Comparison of ENCODE assay signal across 14 cellular contexts in the genomic region with DNA sequence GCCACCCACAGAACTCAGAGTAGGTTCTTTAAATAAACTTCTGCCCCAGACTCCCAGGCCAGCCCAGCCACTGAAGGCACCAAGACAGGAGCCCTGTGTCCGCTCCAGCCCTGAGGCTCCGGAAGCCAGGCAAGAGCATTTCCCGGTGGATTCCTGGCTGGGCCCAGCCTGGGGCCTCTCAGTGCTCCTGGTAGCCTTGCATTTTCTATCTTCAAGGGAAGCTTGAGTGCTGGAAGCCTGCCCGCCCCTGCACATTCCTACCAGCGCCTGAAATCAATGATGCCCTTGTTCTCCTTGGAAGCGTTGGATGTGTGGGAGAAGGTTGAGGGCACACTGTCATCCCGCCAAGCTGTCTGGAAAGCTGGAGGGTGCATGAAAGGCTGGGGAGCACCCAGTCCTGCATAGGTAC.
DNase-seq lines count a peak whose midpoint lies in the region; ATAC-seq and TF ChIP-seq lines count a peak whose summit lies in the region.
"Had no signal": no experiment of that assay in that cellular context is flagged by ENCODE, and none has a peak within 500 bp of the region (broad histone marks: within the 10 kb centered on the region; RNA-seq: fewer than 3 reads in every experiment).

No MANE protein-coding gene starts in this region.

- BruUV-seq in HCT116 (replicated peaks; lab: Mats Ljungman, UMichigan), result no TSS peak

- TF ChIP-seq CTCF in HCT116 (IDR thresholded peaks at IDR 0.05 in 2 of 3, conservative IDR thresholded peaks at IDR 0.05 in 1 of 3; ENCODE audit: borderline replicate concordance in 1 of 3, insufficient read depth in 1 of 3, low read depth in 2 of 3, low read length in 2 of 3), result no peak
- no peak for TF ChIP-seq CTCF in ascending aorta (IDR thresholded peaks at IDR 0.05)

- ATAC-seq in HCT116 (peak; percentile 63), left ventricle myocardium superior (no peak)
- ATAC-seq in stimulated activated memory B cell treated with anti-CD40 and anti-IgM and Interleukin-4, amounts not matched to agents 10 μg/mL and 1 μg/mL and 100 μg/mL, for 72 hours, result no peak

- TF ChIP-seq POLR2A in HCT116 (IDR thresholded peaks at IDR 0.05; ENCODE audit: borderline replicate concordance, extremely low read depth, insufficient read depth, insufficient read length), result no peak

- H2AFZ ChIP-seq in HCT116 (ENCODE audit: low read depth, low read length, poor library complexity, severe bottlenecking), result peak overlapping the region; percentile 98

- H4K20me1 ChIP-seq in HCT116 (ENCODE audit: insufficient read depth), result no peaks in the 10 kb centered on the region
- H4K20me1 ChIP-seq: BLaER1 treated with 17β-estradiol and CSF1 and Interleukin-3, amounts not matched to agents 10 nM and 100 nM had no signal

- H3K4me3 Mint-ChIP-seq in stimulated activated memory B cell treated with anti-CD40 and anti-IgM and Interleukin-4, amounts not matched to agents 10 μg/mL and 1 μg/mL and 100 μg/mL, for 72 hours, result no peak overlapping the region

- peak; percentile 68 for DNase-seq in HCT116 (ENCODE audit: low read depth, low spot score)
- peak; percentile 64 for DNase-seq in amniotic epithelial cell (ENCODE audit: low read depth)
- peak; percentile 99 for DNase-seq in islet precursor cell
- peak; percentile 39 for DNase-seq in retina
- no peak for DNase-seq in ascending aorta (ENCODE audit: low spot score in 2 of 2)
- no peak for DNase-seq in HCEC 1CT
- DNase-seq in left ventricle myocardium superior, result no peak
- DNase-seq: activated CD4-positive, alpha-beta T cell treated with anti-CD3 and anti-CD28 coated beads, Interleukin-2, amount 50 U/mL, for 1 hour; NCI-H1436 treated with DMSO at 0.1 percent for 48 hours; NK-92 treated with Interleukin-12 subunit alpha and Interleukin-12 subunit beta, amount 100 ng/mL, for 24 hours; SW 1271 had no signal

- H3K79me2 ChIP-seq in HCT116 (ENCODE audit: insufficient read depth, low read length), result no peaks in the 10 kb centered on the region

- TF ChIP-seq RAD21 in HCT116 (IDR thresholded peaks at IDR 0.05; ENCODE audit: low read depth), result no peak; the same call in 1 of the 2 replicates

- intact Hi-C loops in HCT116 (cut with micrococcal nuclease), result loop anchor here (2.0 to 10.0 kb wide), 3 partner anchors 209 to 461 kb away; no protein-coding TSS in a partner anchor
- intact Hi-C loops in ascending aorta (cut with DNase I), result loop anchor here (2.0 to 5.0 kb wide), 3 partner anchors 42 to 189 kb away; a partner anchor contains a TSS
- intact Hi-C loops in left ventricle myocardium superior (cut with micrococcal nuclease), result no loop called here

- H3K9me2 ChIP-seq in HCT116 (ENCODE audit: insufficient read depth), result no peaks in the 10 kb centered on the region

- RAD21 ChIA-PET in HCT116 (lab: Charles Lee; ENCODE audit: low non-redundant PET in 1 of 2, low total read pairs in 2 of 2, uncharacterized antibody in 2 of 2, unreplicated experiment in 2 of 2), result interaction anchor here (0.6 to 2.5 kb wide), 3 partner anchors 55 to 60 kb away, joined by 4 to 16 read pairs (median 4); no protein-coding TSS in a partner anchor

- peak overlapping the region; percentile 71 for H3K4me2 ChIP-seq in HCT116 (ENCODE audit: low read length)

- H3K9me3 ChIP-seq in HCT116 (ENCODE audit: control insufficient read depth in 1 of 2, insufficient read depth in 1 of 2, low read depth in 1 of 2, low read length in 2 of 2), result no peaks in the 10 kb centered on the region
- no peaks in the 10 kb centered on the region for H3K9me3 ChIP-seq in ascending aorta
- H3K9me3 ChIP-seq: BLaER1 treated with 17β-estradiol and CSF1 and Interleukin-3, amounts not matched to agents 10 nM and 100 nM; vagina had no signal

- peaks cover 12% of the 10 kb centered on the region for H3K4me1 Mint-ChIP-seq in stimulated activated memory B cell treated with anti-CD40 and anti-IgM and Interleukin-4, amounts not matched to agents 10 μg/mL and 1 μg/mL and 100 μg/mL, for 72 hours

- H3K36me3 ChIP-seq in HCT116 (ENCODE audit: control insufficient read depth in 1 of 2, insufficient read depth in 2 of 2, low read length in 2 of 2) (no peaks in the 10 kb centered on the region), ascending aorta (no peaks in the 10 kb centered on the region)
- H3K36me3 ChIP-seq: BLaER1 treated with 17β-estradiol and CSF1 and Interleukin-3, amounts not matched to agents 10 nM and 100 nM; vagina had no signal

- peaks cover 3% of the 10 kb centered on the region for H3K9me3 Mint-ChIP-seq in stimulated activated memory B cell treated with anti-CD40 and anti-IgM and Interleukin-4, amounts not matched to agents 10 μg/mL and 1 μg/mL and 100 μg/mL, for 72 hours

- H3K27ac Mint-ChIP-seq in stimulated activated memory B cell treated with anti-CD40 and anti-IgM and Interleukin-4, amounts not matched to agents 10 μg/mL and 1 μg/mL and 100 μg/mL, for 72 hours, result no peak overlapping the region

- POLR2A ChIA-PET in HCT116 (lab: Charles Lee), result interaction anchor here (0.9 kb wide), 1 partner anchor 60 kb away, joined by 3 read pairs; no protein-coding TSS in a partner anchor

- H3K27me3 Mint-ChIP-seq in stimulated activated memory B cell treated with anti-CD40 and anti-IgM and Interleukin-4, amounts not matched to agents 10 μg/mL and 1 μg/mL and 100 μg/mL, for 72 hours, result no peaks in the 10 kb centered on the region

- H3K4me3 ChIP-seq in HCT116 (replicated peaks in 1 of 2; ENCODE audit: low read depth in 1 of 2, low read length in 2 of 2) (peak overlapping the region in 1 of 2 experiments; percentile 15; a peak in 1 of 4 replicates), ascending aorta (no peak overlapping the region)
- H3K4me3 ChIP-seq: BLaER1 treated with 17β-estradiol and CSF1 and Interleukin-3, amounts not matched to agents 10 nM and 100 nM; vagina had no signal

- H3K36me3 Mint-ChIP-seq in stimulated activated memory B cell treated with anti-CD40 and anti-IgM and Interleukin-4, amounts not matched to agents 10 μg/mL and 1 μg/mL and 100 μg/mL, for 72 hours, result no peaks in the 10 kb centered on the region

- H3K4me1 ChIP-seq in HCT116 (ENCODE audit: control insufficient read depth in 1 of 2, insufficient read depth in 2 of 2, low read length in 2 of 2) (peaks cover 26 to 47% of the 10 kb centered on the region in 2 experiments), ascending aorta (peaks cover 0 to 13% of the 10 kb centered on the region in 2 donors)

- H3K27ac ChIP-seq in HCT116 (ENCODE audit: low read depth, low read length) (peak overlapping the region; percentile 59), ascending aorta (peak overlapping the region in 1 of 2 donors; percentile 27)
- H3K27ac ChIP-seq: vagina had no signal

- no peaks in the 10 kb centered on the region for H3K27me3 ChIP-seq in HCT116 (ENCODE audit: insufficient read depth, low read length)
- H3K27me3 ChIP-seq in ascending aorta, result no peaks in the 10 kb centered on the region
- H3K27me3 ChIP-seq: BLaER1 treated with 17β-estradiol and CSF1 and Interleukin-3, amounts not matched to agents 10 nM and 100 nM; vagina had no signal

- peak overlapping the region; percentile 42 for H3K9ac ChIP-seq in HCT116 (ENCODE audit: low read length)
- H3K9ac ChIP-seq: BLaER1 treated with 17β-estradiol and CSF1 and Interleukin-3, amounts not matched to agents 10 nM and 100 nM had no signal

- CTCF ChIA-PET in HCT116 (lab: Charles Lee), result interaction anchor here (0.9 to 6.5 kb wide), 10 partner anchors 10 to 691 kb away, joined by 3 to 46 read pairs (median 5); no protein-coding TSS in a partner anchor

TF ChIP-seq in HCT116, 20 proteins besides CTCF, POLR2A, EP300 and RAD21:
- TF ChIP-seq, protein P1, sequence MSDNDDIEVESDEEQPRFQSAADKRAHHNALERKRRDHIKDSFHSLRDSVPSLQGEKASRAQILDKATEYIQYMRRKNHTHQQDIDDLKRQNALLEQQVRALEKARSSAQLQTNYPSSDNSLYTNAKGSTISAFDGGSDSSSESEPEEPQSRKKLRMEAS (IDR thresholded peaks at IDR 0.05), result 0 out of 2 replicates have a peak, but pooled peaks have one; percentile 27
- no peak for TF ChIP-seq EZH2phosphoT487 (IDR thresholded peaks at IDR 0.05; ENCODE audit: borderline replicate concordance)
- TF ChIP-seq, protein P2, sequence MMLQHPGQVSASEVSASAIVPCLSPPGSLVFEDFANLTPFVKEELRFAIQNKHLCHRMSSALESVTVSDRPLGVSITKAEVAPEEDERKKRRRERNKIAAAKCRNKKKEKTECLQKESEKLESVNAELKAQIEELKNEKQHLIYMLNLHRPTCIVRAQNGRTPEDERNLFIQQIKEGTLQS (IDR thresholded peaks at IDR 0.05), result no peak
- no peak for TF ChIP-seq EZH2 (IDR thresholded peaks at IDR 0.05)
- no peak for TF ChIP-seq JUND (IDR thresholded peaks at IDR 0.05)
- peak; percentile 20; the same call in 1 of the 2 replicates for TF ChIP-seq SP1 (IDR thresholded peaks at IDR 0.05; ENCODE audit: low read depth)
- no peak for TF ChIP-seq YY1 (IDR thresholded peaks at IDR 0.05; ENCODE audit: extremely low read depth, insufficient replicate concordance, low read depth, low read length)

Comparison
In these comparisons a context has a peak if more than half of its experiments do, and no peak if none do; other contexts are left out.
1. DNase-seq: peak in HCT116 (single experiment), amniotic epithelial cell (single experiment), islet precursor cell (single experiment) and retina (single experiment); none in ascending aorta (0 of 2), HCEC 1CT (single experiment) and left ventricle myocardium superior (single experiment).